1 cellular context compared by ENCODE assay signal in genomic region chr17:15334266-15334665, GRCh38.
TF ChIP-seq lines count a peak whose summit lies in the region.

No MANE protein-coding gene starts in this region.

TF ChIP-seq in GM23338, 12 proteins besides CTCF, POLR2A, EP300 and RAD21 (continued from another document):
- no peak for TF ChIP-seq ZNF462 (CRISPR knock-in tag; IDR thresholded peaks at IDR 0.05)
- no peak for TF ChIP-seq ETS1 (IDR thresholded peaks at IDR 0.05)
- no peak for TF ChIP-seq EZH2 (IDR thresholded peaks at IDR 0.05; ENCODE audit: low read depth, unreplicated experiment)
- no peak for TF ChIP-seq ZNF114 (CRISPR knock-in tag; IDR thresholded peaks at IDR 0.05)
- no peak for TF ChIP-seq EZH2phosphoT487 (IDR thresholded peaks at IDR 0.05; ENCODE audit: unreplicated experiment)
